Comparison of ENCODE assay signal across 8 cellular contexts in genomic region chr2:74498500-74499268, GRCh38. TPM values are rescaled to one million over a fixed set of nuclear protein-coding genes. Genes with fewer than 3 reads are reported as not detected.
A peak's percentile ranks its signal among the peaks of the same experiment; 100 is the strongest.
DNase-seq lines count a peak whose midpoint lies in the region; TF ChIP-seq lines count a peak whose summit lies in the region.

No MANE protein-coding gene starts in this region.

- H3K4me1 ChIP-seq in adipocyte (ENCODE audit: control insufficient read depth, insufficient read depth, low read length) (peaks cover 26% of the 10 kb centered on the region), transverse colon (peaks cover 19 to 43% (median 37%) of the 10 kb centered on the region in 4 donors)

- intact Hi-C loops in transverse colon (cut with DNase I; ENCODE audit: low total_unique reads), result no loop called here

- H3K27ac ChIP-seq in transverse colon, result no peak overlapping the region

- H3K9ac ChIP-seq in adipocyte (ENCODE audit: low read length), result peak overlapping the region; percentile 58

- H3K4me3 ChIP-seq in AG09309 (ENCODE audit: control insufficient read depth, low read depth, low read length) (peak overlapping the region; percentile 47), adipocyte (ENCODE audit: low read length) (peak overlapping the region; percentile 71), transverse colon (peak overlapping the region in 3 of 4 donors; percentile 11 to 50 (median 40))

- in situ Hi-C loops in transverse colon (cut with MboI; ENCODE audit: low pct_ligation_motif_present in 1 of 4, low pct_unique_long_range_greater_than_20kb in 1 of 4, low sequenced_read_pairs in 3 of 4), result loop anchor here in 2 of 4 donors (25.0 kb wide), 1 partner anchor 89 kb away; no protein-coding TSS in a partner anchor

- no peaks in the 10 kb centered on the region for H3K9me3 Mint-ChIP-seq in HFFc6

- no peak for DNase-seq in AG09309 (ENCODE audit: low read depth)
- no peak for DNase-seq in HFFc6
- DNase-seq in adipocyte (ENCODE audit: low read depth), result peak; percentile 59
- peak; percentile 81 for DNase-seq in left kidney (ENCODE audit: low read depth, low spot score)
- DNase-seq in transverse colon, result peak; percentile 33
- DNase-seq in 8988T, result no peak
- no peak for DNase-seq in midbrain (lab: John Stamatoyannopoulos, UW)
- DNase-seq in NCI-H1105 (lab: John Stamatoyannopoulos, UW), result no peak

- H3K27me3 Mint-ChIP-seq in HFFc6 (ENCODE audit: insufficient read depth), result peaks cover 19% of the 10 kb centered on the region

- H3K27ac Mint-ChIP-seq in HFFc6, result 0 out of 2 replicates have a peak overlapping the region, but pooled peaks have one; percentile 37

- peaks cover 8% of the 10 kb centered on the region for H3K36me3 ChIP-seq in adipocyte (ENCODE audit: control insufficient read depth, insufficient read depth, low read length, severe bottlenecking)
- no peaks in the 10 kb centered on the region for H3K36me3 ChIP-seq in transverse colon

- H3K4me3 Mint-ChIP-seq in HFFc6, result peak overlapping the region; percentile 88

- TF ChIP-seq CTCF in AG09309 (IDR thresholded peaks at IDR 0.05; ENCODE audit: control insufficient read depth, insufficient read depth, low read depth, low read length, missing control alignments) (no peak), HFFc6 (IDR thresholded peaks at IDR 0.05) (no peak), transverse colon (IDR thresholded peaks at IDR 0.05) (no peak)

- peaks cover 30% of the 10 kb centered on the region for H3K4me1 Mint-ChIP-seq in HFFc6 (ENCODE audit: low read depth)

- peaks cover 8% of the 10 kb centered on the region for H3K36me3 Mint-ChIP-seq in HFFc6 (ENCODE audit: low read depth)

- TF ChIP-seq EP300 in transverse colon (IDR thresholded peaks at IDR 0.05; ENCODE audit: low read depth), result no peak

- TF ChIP-seq POLR2A in transverse colon (IDR thresholded peaks at IDR 0.05), result no peak

- no peaks in the 10 kb centered on the region for H3K27me3 ChIP-seq in adipocyte (replicated peaks; ENCODE audit: control insufficient read depth, insufficient read depth, low read length)
- H3K27me3 ChIP-seq in transverse colon, result peaks cover 42% of the 10 kb centered on the region

- H3K9me3 ChIP-seq in adipocyte (ENCODE audit: control insufficient read depth, low read length), result no peaks in the 10 kb centered on the region
- no peaks in the 10 kb centered on the region for H3K9me3 ChIP-seq in transverse colon

- WGBS in transverse colon (ENCODE audit: low coverage in 1 of 2), 2 donors, result 2 to 10% methylated on average over 4 to 41 of the region's 41 CpGs

RNA-seq across cellular contexts. Expression of gene LBX2, which starts 0.7 kb away (rescaled TPM):
- total RNA-seq in HFFc6 (2021; fragmentation: NEBNext Ultra II Directional; extraction: Animal tissue kit (Norgen Biotek cat#: 25700)), result 1 to 10 TPM in 3 of 6 experiments, under 1 TPM in 3; 0.21 to 1.8 (median 1.2) TPM
- 1 to 10 TPM in 2 of 4 donors, under 1 TPM in 1, not detected in 1; 0.80 to 3.8 (median 1.6) TPM for total RNA-seq in transverse colon

RNA-seq across cellular contexts. Expression of gene PCGF1, which starts 8.8 kb away (rescaled TPM):
- 10 to 100 TPM; 26.0 to 33.8 (median 29.3) TPM for total RNA-seq in HFFc6 (2021; fragmentation: NEBNext Ultra II Directional; extraction: Animal tissue kit (Norgen Biotek cat#: 25700))
- total RNA-seq in transverse colon, result 10 to 100 TPM in 3 of 4 donors, 1 to 10 TPM in 1; 3.7 to 23.9 (median 19.3) TPM

RNA-seq across cellular contexts. Expression of gene TLX2, which starts 15.6 kb away (rescaled TPM):
- total RNA-seq in HFFc6 (2021; fragmentation: NEBNext Ultra II Directional; extraction: Animal tissue kit (Norgen Biotek cat#: 25700)), result under 1 TPM; 0.17 to 0.31 (median 0.21) TPM
- 1 to 10 TPM in 1 of 4 donors, under 1 TPM in 1, not detected in 2; 0.96 to 2.5 TPM for total RNA-seq in transverse colon

RNA-seq across cellular contexts. Expression of gene TTC31, which starts 15.8 kb away (rescaled TPM):
- total RNA-seq in HFFc6 (2021; fragmentation: NEBNext Ultra II Directional; extraction: Animal tissue kit (Norgen Biotek cat#: 25700)), result 10 to 100 TPM; 14.3 to 17.4 (median 16.7) TPM
- total RNA-seq in transverse colon, result 10 to 100 TPM; 16.9 to 36.0 (median 32.0) TPM

RNA-seq across cellular contexts. Expression of gene CCDC142, which starts 15.9 kb away (rescaled TPM):
- 10 to 100 TPM in 4 of 6 experiments, 1 to 10 TPM in 2; 8.5 to 11.1 (median 10.2) TPM for total RNA-seq in HFFc6 (2021; fragmentation: NEBNext Ultra II Directional; extraction: Animal tissue kit (Norgen Biotek cat#: 25700))
- total RNA-seq in transverse colon, result 10 to 100 TPM; 49.7 to 93.1 (median 71.6) TPM

Comparison
In these comparisons a context has a peak if more than half of its experiments do, and no peak if none do; other contexts are left out.
1. DNase-seq: peak in adipocyte (single experiment), left kidney (single experiment) and transverse colon (single experiment); none in AG09309 (single experiment), HFFc6 (single experiment), 8988T (single experiment), midbrain (single experiment) and NCI-H1105 (single experiment).
2. Peak in every context shown above with its lines, with median percentiles within 50 percentile points of each other: H3K4me3 ChIP-seq.